Comparison of ENCODE assay signal across 1 cellular context in genomic region chr16:85555549-85556455, GRCh38.
TF ChIP-seq lines count a peak whose summit lies in the region.

No MANE protein-coding gene starts in this region.

TF ChIP-seq in IMR-90, 13 proteins besides CTCF, POLR2A, EP300 and RAD21 (continued from another document):
- TF ChIP-seq FOS (IDR thresholded peaks at IDR 0.05; ENCODE audit: low read depth, low read length) (no peak), SMC3 (IDR thresholded peaks at IDR 0.05; ENCODE audit: low read depth, low read length) (no peak)
